ENCODE assay signal across 14 cellular contexts in the genomic region with DNA sequence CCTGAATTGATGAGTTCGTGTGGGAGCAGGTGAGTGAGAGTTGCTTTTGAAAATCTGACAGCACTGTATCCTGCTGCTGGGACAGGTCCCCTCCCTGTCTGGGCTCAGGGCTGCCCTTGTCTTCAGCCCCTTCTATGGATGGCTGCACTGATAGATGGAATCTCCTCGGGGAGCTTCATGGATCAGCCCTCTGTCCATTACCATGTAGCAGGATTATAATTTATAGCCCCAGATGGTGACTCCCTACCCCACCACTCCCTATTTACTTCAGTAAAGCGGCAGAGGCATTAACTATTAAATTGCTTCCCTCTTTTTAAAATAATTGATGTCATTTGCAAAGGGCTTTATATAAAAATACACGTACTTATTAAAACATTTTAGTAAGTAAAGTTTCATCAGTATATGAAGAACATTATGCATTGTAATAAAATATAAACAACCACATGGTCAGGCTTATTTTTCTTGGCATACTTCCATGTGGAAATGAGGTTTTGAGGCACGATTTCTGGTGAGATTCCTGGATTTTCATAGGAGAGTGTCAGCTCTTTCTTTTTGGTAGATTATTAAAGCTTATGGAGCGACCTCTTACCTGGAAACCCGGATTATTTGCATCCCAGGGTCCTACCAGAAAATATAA. TPM values are rescaled to one million over a fixed set of nuclear protein-coding genes. Genes with fewer than 3 reads are reported as not detected.
DNase-seq lines count a peak whose midpoint lies in the region; ATAC-seq, FAIRE-seq and TF ChIP-seq lines count a peak whose summit lies in the region.
"Had no signal": no experiment of that assay in that cellular context is flagged by ENCODE, and none has a peak within 500 bp of the region (broad histone marks: within the 10 kb centered on the region; RNA-seq: fewer than 3 reads in every experiment).

No MANE protein-coding gene starts in this region.

- no peaks in the 10 kb centered on the region for H3K9me3 ChIP-seq in adipocyte (ENCODE audit: control insufficient read depth, low read length)
- H3K9me3 ChIP-seq: BLaER1 treated with 17β-estradiol and CSF1 and Interleukin-3, amounts not matched to agents 10 nM and 100 nM had no signal

- H3K4me3 Mint-ChIP-seq in mesothelial cell of epicardium: no peak overlapping the region
- H3K4me3 Mint-ChIP-seq: activated CD4-positive, alpha-beta memory T cell treated with anti-CD3 and anti-CD28 coated beads for 36 hours; naive B cell had no signal

- no peaks in the 10 kb centered on the region for H3K36me3 Mint-ChIP-seq in mesothelial cell of epicardium
- H3K36me3 Mint-ChIP-seq in activated naive CD4-positive, alpha-beta T cell treated with anti-CD3 and anti-CD28 coated beads, Interleukin-2, amount 50 U/mL, for 72 hours: no peaks in the 10 kb centered on the region
- H3K36me3 Mint-ChIP-seq: activated CD4-positive, alpha-beta memory T cell treated with anti-CD3 and anti-CD28 coated beads for 36 hours; naive B cell had no signal

- FAIRE-seq in HTR-8/SVneo (lab: Jason Lieb, UNC): peak; percentile 20

- no peaks in the 10 kb centered on the region for H3K9me3 Mint-ChIP-seq in mesothelial cell of epicardium
- H3K9me3 Mint-ChIP-seq in activated naive CD4-positive, alpha-beta T cell treated with anti-CD3 and anti-CD28 coated beads, Interleukin-2, amount 50 U/mL, for 72 hours: no peaks in the 10 kb centered on the region
- H3K9me3 Mint-ChIP-seq: activated CD4-positive, alpha-beta memory T cell treated with anti-CD3 and anti-CD28 coated beads for 36 hours; naive B cell had no signal

- H3K4me1 ChIP-seq in adipocyte (ENCODE audit: control insufficient read depth, insufficient read depth, low read length): peaks cover 44% of the 10 kb centered on the region
- H3K4me1 ChIP-seq: BLaER1 treated with 17β-estradiol and CSF1 and Interleukin-3, amounts not matched to agents 10 nM and 100 nM had no signal

- H3K4me1 Mint-ChIP-seq in mesothelial cell of epicardium: peaks cover 23% of the 10 kb centered on the region
- H3K4me1 Mint-ChIP-seq: naive B cell had no signal

- H3K36me3 ChIP-seq in adipocyte (ENCODE audit: control insufficient read depth, insufficient read depth, low read length, severe bottlenecking): no peaks in the 10 kb centered on the region
- H3K36me3 ChIP-seq: BLaER1 treated with 17β-estradiol and CSF1 and Interleukin-3, amounts not matched to agents 10 nM and 100 nM had no signal

- DNase-seq in HTR-8/SVneo (ENCODE audit: insufficient read length, low spot score) (no peak), NCI-H2171 (lab: John Stamatoyannopoulos, UW) (peak; percentile 48), adipocyte (ENCODE audit: low read depth) (peak; percentile 17), mesothelial cell of epicardium (ENCODE audit: low spot score in 2 of 2, unreplicated experiment in 2 of 2) (no peak)
- DNase-seq in activated naive CD4-positive, alpha-beta T cell treated with anti-CD3 and anti-CD28 coated beads, Interleukin-2, amount 50 U/mL, for 72 hours (ENCODE audit: low spot score in 2 of 2): no peak
- DNase-seq: activated CD4-positive, alpha-beta memory T cell treated with anti-CD3 and anti-CD28 coated beads for 36 hours; left ventricle myocardium superior; naive B cell; NCI-H187 treated with DMSO at 0.1 percent for 48 hours had no signal

- H3K27me3 Mint-ChIP-seq in mesothelial cell of epicardium (ENCODE audit: low read depth): no peaks in the 10 kb centered on the region
- H3K27me3 Mint-ChIP-seq: naive B cell, progenitor cell of endocrine pancreas had no signal

- H3K27ac Mint-ChIP-seq in mesothelial cell of epicardium: peak overlapping the region; percentile 23
- no peak overlapping the region for H3K27ac Mint-ChIP-seq in activated naive CD4-positive, alpha-beta T cell treated with anti-CD3 and anti-CD28 coated beads, Interleukin-2, amount 50 U/mL, for 72 hours
- H3K27ac Mint-ChIP-seq: activated CD4-positive, alpha-beta memory T cell treated with anti-CD3 and anti-CD28 coated beads for 36 hours; naive B cell; progenitor cell of endocrine pancreas had no signal

- H3K4me3 ChIP-seq in adipocyte (ENCODE audit: low read length): no peak overlapping the region
- H3K4me3 ChIP-seq: BLaER1 treated with 17β-estradiol and CSF1 and Interleukin-3, amounts not matched to agents 10 nM and 100 nM had no signal

- H3K27me3 ChIP-seq in adipocyte (replicated peaks; ENCODE audit: control insufficient read depth, insufficient read depth, low read length): no peaks in the 10 kb centered on the region
- H3K27me3 ChIP-seq: BLaER1 treated with 17β-estradiol and CSF1 and Interleukin-3, amounts not matched to agents 10 nM and 100 nM had no signal

- H3K9ac ChIP-seq in adipocyte (ENCODE audit: low read length): no peak overlapping the region
- H3K9ac ChIP-seq: BLaER1 treated with 17β-estradiol and CSF1 and Interleukin-3, amounts not matched to agents 10 nM and 100 nM had no signal

- no peak for TF ChIP-seq CTCF in mesothelial cell of epicardium (IDR thresholded peaks at IDR 0.05; ENCODE audit: unreplicated experiment)

- ATAC-seq in HG02623 (IDR thresholded peaks at IDR 0.05; ENCODE audit: unreplicated experiment) (no peak), HG03039 (IDR thresholded peaks at IDR 0.05; ENCODE audit: unreplicated experiment) (no peak)
- no peak for ATAC-seq in activated naive CD4-positive, alpha-beta T cell treated with anti-CD3 and anti-CD28 coated beads, Interleukin-2, amount 50 U/mL, for 72 hours
- ATAC-seq: HCT116, left ventricle myocardium superior had no signal

RNA-seq across cellular contexts. Expression of a gene that starts 38.5 kb away (rescaled TPM):
- total RNA-seq in mesothelial cell of epicardium: 40.3 to 42.7 TPM (median 40.3 TPM) in 3 replicates
- 10 to 100 TPM; 10.7 to 17.7 TPM for total RNA-seq in activated naive CD4-positive, alpha-beta T cell treated with anti-CD3 and anti-CD28 coated beads, Interleukin-2, amount 50 U/mL, for 72 hours

Comparison
In these comparisons a context has a peak if more than half of its experiments do, and no peak if none do; other contexts are left out.
1. DNase-seq: peak in NCI-H2171 (single experiment) and adipocyte (single experiment); none in HTR-8/SVneo (single experiment), mesothelial cell of epicardium (0 of 2) and activated naive CD4-positive, alpha-beta T cell treated with anti-CD3 and anti-CD28 coated beads, Interleukin-2, amount 50 U/mL, for 72 hours (0 of 2).